Comparison of ENCODE assay signal across 8 cellular contexts in genomic region chr3:172562881-172563835, GRCh38. TPM values are rescaled to one million over a fixed set of nuclear protein-coding genes. Genes with fewer than 3 reads are reported as not detected.
DNase-seq lines count a peak whose midpoint lies in the region; ATAC-seq and TF ChIP-seq lines count a peak whose summit lies in the region.

No MANE protein-coding gene starts in this region.

- no peaks in the 10 kb centered on the region for H3K36me3 Mint-ChIP-seq in T-cell

- peak overlapping the region; percentile 93 to 97 for H3K27ac Mint-ChIP-seq in T-cell

- no CpG with 5 or more reads among the region's 8 CpGs for WGBS in mesendoderm (ENCODE audit: extremely low coverage, insufficient coverage, low lambda C conversion rate)

- H3K4ac ChIP-seq in mesendoderm (ENCODE audit: low read depth, low read length) = no peak overlapping the region

- H3K4me3 ChIP-seq in epithelial cell of esophagus (ENCODE audit: low read length) (no peak overlapping the region), mesendoderm (ENCODE audit: low read length) (no peak overlapping the region)

- no peak overlapping the region for H3K9ac ChIP-seq in mesendoderm (ENCODE audit: low read length)

- H2BK120ac ChIP-seq in mesendoderm (ENCODE audit: low read depth, low read length) = no peak overlapping the region

- H3K27ac ChIP-seq in mesendoderm (ENCODE audit: low read depth, low read length) = no peak overlapping the region

- H3K36me3 ChIP-seq in mesendoderm (ENCODE audit: control insufficient read depth, insufficient read depth, low read length) = no peaks in the 10 kb centered on the region

- peaks cover 26 to 28% (median 27%) of the 10 kb centered on the region in 3 donors for H3K4me1 Mint-ChIP-seq in T-cell

- no peak overlapping the region for H3K4me2 ChIP-seq in mesendoderm (ENCODE audit: low read length)

- H2BK5ac ChIP-seq in mesendoderm (ENCODE audit: low read length) = no peak overlapping the region

- TF ChIP-seq CTCF in epithelial cell of esophagus (IDR thresholded peaks at IDR 0.05; ENCODE audit: insufficient read depth, low read depth, low read length, missing control alignments) (no peak), omental fat pad (IDR thresholded peaks at IDR 0.05) (no peak)

- POLR2A ChIA-PET in T-cell (lab: Charles Lee) = interaction anchor here (0.6 to 0.7 kb wide), 4 partner anchors 16 to 1677 kb away, joined by 3 to 5 read pairs (median 4); no protein-coding TSS in a partner anchor

- H3K27me3 Mint-ChIP-seq in T-cell = no peaks in the 10 kb centered on the region

- ATAC-seq in HG03135 (IDR thresholded peaks at IDR 0.05; ENCODE audit: unreplicated experiment) = peak; percentile 84
- peak in 3 of 4 experiments; percentile 32 to 45 (median 38) for ATAC-seq in T-cell (replicated peaks in 1 of 4)
- peak; percentile 91 for ATAC-seq in omental fat pad (ENCODE audit: low FRiP score)

- H3K79me1 ChIP-seq in mesendoderm (ENCODE audit: low read length) = no peaks in the 10 kb centered on the region

- no peak overlapping the region for H4K5ac ChIP-seq in mesendoderm (ENCODE audit: low read length)

- no peak overlapping the region for H3K18ac ChIP-seq in mesendoderm (ENCODE audit: low read length)

- H3K9me3 Mint-ChIP-seq in T-cell = peaks cover 0 to 3% (median 3%) of the 10 kb centered on the region in 3 donors

- no peak overlapping the region for H3K23ac ChIP-seq in mesendoderm (ENCODE audit: low read length)

- no peaks in the 10 kb centered on the region for H3K79me2 ChIP-seq in mesendoderm (ENCODE audit: control insufficient read depth, insufficient read depth, low read length)

- H3K4me3 Mint-ChIP-seq in T-cell = peak overlapping the region; percentile 46 to 75 (median 65)

- no peak overlapping the region for H2AK5ac ChIP-seq in mesendoderm (ENCODE audit: low read length)

- H3K56ac ChIP-seq in mesendoderm (ENCODE audit: low read length) = no peak overlapping the region

- CTCF ChIA-PET in T-cell (lab: Charles Lee) = interaction anchor here (0.6 to 1.8 kb wide), 5 partner anchors 20 to 247 kb away, joined by 3 to 10 read pairs (median 4); no protein-coding TSS in a partner anchor

- no peak overlapping the region for H4K8ac ChIP-seq in mesendoderm (ENCODE audit: low read depth, low read length)

- no peaks in the 10 kb centered on the region for H3K4me1 ChIP-seq in mesendoderm (ENCODE audit: control insufficient read depth, low read depth, low read length)

- H2BK15ac ChIP-seq in mesendoderm (replicated peaks; ENCODE audit: low read depth) = no peak overlapping the region

- no peaks in the 10 kb centered on the region for H3K27me3 ChIP-seq in mesendoderm (ENCODE audit: insufficient read depth, low read length, poor library complexity)

- DNase-seq in NCI-H1417 (lab: John Stamatoyannopoulos, UW) (peak in 2 of 3 experiments; percentile 28 to 68), NCI-H1417 treated with DMSO at 0.1 percent for 48 hours (lab: John Stamatoyannopoulos, UW) (no peak), T-cell (peak in 1 of 34 experiments; percentile 3), epithelial cell of esophagus (ENCODE audit: low read depth) (peak; percentile 94), omental fat pad (ENCODE audit: low spot score) (no peak), mesendoderm (no peak), ureter (ENCODE audit: low spot score) (no peak)

RNA-seq across cellular contexts. Expression of gene TNFSF10, which starts 39.9 kb away (rescaled TPM):
- total RNA-seq in T-cell = 10 to 100 TPM; 22.3 to 49.7 (median 35.8) TPM
- total RNA-seq in omental fat pad = 100 to 1,000 TPM in 2 of 4 donors, 10 to 100 TPM in 2; 23.8 to 220 (median 121) TPM
- polyA plus RNA-seq in mesendoderm (2013, experiment 1 of 2) = 0.01 TPM
- polyA plus RNA-seq in mesendoderm (2013, experiment 2 of 2) = 0.04 TPM
- 44.1 TPM for total RNA-seq in ureter

Comparison
In these comparisons a context has a peak if more than half of its experiments do, and no peak if none do; other contexts are left out.
1. DNase-seq: peak in NCI-H1417 (2 of 3) and epithelial cell of esophagus (single experiment); none in NCI-H1417 treated with DMSO at 0.1 percent for 48 hours (single experiment), omental fat pad (single experiment), mesendoderm (single experiment) and ureter (single experiment).
2. ATAC-seq: peak in every context shown above with its lines; median percentile 91 in omental fat pad; 84 in HG03135; 38 in T-cell.